Comparison of ENCODE assay signal across 8 cellular contexts in the genomic region with DNA sequence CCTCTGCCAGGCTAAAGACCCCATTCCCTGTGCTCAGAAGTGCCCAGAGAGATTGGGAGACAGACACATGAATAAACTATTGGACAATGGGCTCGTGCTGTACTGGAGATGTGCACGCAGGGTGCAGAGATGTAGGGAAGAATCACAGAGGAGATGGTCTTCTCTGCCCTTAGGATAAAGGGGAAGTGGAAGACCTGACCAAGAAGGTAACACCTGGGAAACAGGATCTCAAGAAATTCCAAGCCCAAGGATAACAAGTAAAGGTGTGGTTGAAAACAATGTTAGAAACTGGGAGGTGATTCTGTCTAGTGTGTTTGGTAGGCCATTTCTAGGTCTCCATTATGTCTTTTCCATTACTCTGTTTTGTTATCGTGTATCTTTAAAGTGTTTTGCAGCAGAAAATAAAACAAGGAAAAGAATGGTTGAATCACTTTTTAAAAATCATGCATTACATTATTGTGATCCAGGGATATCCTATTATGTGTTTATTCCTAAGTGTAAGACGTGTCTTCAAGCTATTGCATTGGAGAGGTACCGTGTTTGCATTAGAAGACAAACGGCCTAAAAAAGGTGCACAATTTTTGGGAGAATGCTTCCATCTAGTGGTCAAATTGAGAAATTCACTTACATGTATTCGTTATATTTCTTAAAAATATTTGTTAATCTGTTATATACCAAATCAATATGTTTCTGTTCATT. TPM values are rescaled to one million over a fixed set of nuclear protein-coding genes. Genes with fewer than 3 reads are reported as not detected.
DNase-seq lines count a peak whose midpoint lies in the region; ATAC-seq, FAIRE-seq and TF ChIP-seq lines count a peak whose summit lies in the region.

No MANE protein-coding gene starts in this region.

- H3K27me3 ChIP-seq in K562 (ENCODE audit: control insufficient read depth in 2 of 2, insufficient read depth in 2 of 2, low read length in 2 of 2) (no peaks in the 10 kb centered on the region), left lung (no peaks in the 10 kb centered on the region)

- DNase-seq in AG09309 (ENCODE audit: low read depth) (no peak), NCI-H2227 treated with DMSO at 0.1 percent for 48 hours (lab: John Stamatoyannopoulos, UW) (peak; percentile 64), K562 (ENCODE audit: extremely low read depth in 1 of 4, low spot score in 3 of 4) (peak; percentile 28 to 68 (median 44)), left lung (no peak), HK-2 (ENCODE audit: unreplicated experiment) (no peak)
- DNase-seq in activated T-cell treated with anti-CD3 and anti-CD28 coated beads, Interleukin-2, amount 50 U/mL, for 72 hours: no peak

- 5% methylated on average over 7 of the region's 7 CpGs for whole genome bisulfite sequencing in K562 (ENCODE audit: insufficient coverage, low coverage, missing lambda C conversion rate)

- in situ Hi-C loops in K562 (cut with MboI): loop anchor here (10.0 kb wide), 1 partner anchor 1311 kb away; no protein-coding TSS in a partner anchor

- TF ChIP-seq CTCF in AG09309 (IDR thresholded peaks at IDR 0.05; ENCODE audit: control insufficient read depth, insufficient read depth, low read depth, low read length, missing control alignments) (peak; percentile 37), K562 (IDR thresholded peaks at IDR 0.05 in 2 of 3, conservative IDR thresholded peaks at IDR 0.05 in 1 of 3; ENCODE audit: insufficient read depth in 2 of 3, low read depth in 1 of 3, low read length in 3 of 3) (peak; percentile 45 to 86 (median 58); a peak in 5 of 6 replicates), left lung (IDR thresholded peaks at IDR 0.05) (peak; percentile 63 to 71)

- POLR2A ChIA-PET in K562 (lab: Yijun Ruan, JAX): no interaction called here

- no peaks in the 10 kb centered on the region for H4K20me1 ChIP-seq in K562 (replicated peaks; ENCODE audit: control insufficient read depth, insufficient read depth, low read length)

- FAIRE-seq in K562 (lab: Jason Lieb, UNC): peak; percentile 80

- ATAC-seq in GM18502 (IDR thresholded peaks at IDR 0.05; ENCODE audit: poor library complexity, unreplicated experiment) (peak; percentile 76), HG03139 (IDR thresholded peaks at IDR 0.05; ENCODE audit: unreplicated experiment) (peak; percentile 49), K562 (peak; percentile 84), left lung (peak; percentile 60)
- ATAC-seq in activated T-cell treated with anti-CD3 and anti-CD28 coated beads, Interleukin-2, amount 50 U/mL, for 72 hours (replicated peaks in 1 of 2): no peak

- H3K4me3 ChIP-seq in AG09309 (ENCODE audit: control insufficient read depth, low read depth, low read length) (no peak overlapping the region), K562 (no peak overlapping the region), left lung (no peak overlapping the region)

- H3K9me3 ChIP-seq in K562 (replicated peaks; ENCODE audit: control insufficient read depth, insufficient read depth, low read depth, low read length): no peaks in the 10 kb centered on the region
- no peaks in the 10 kb centered on the region for H3K9me3 ChIP-seq in left lung

- no peak overlapping the region for H3K27ac ChIP-seq in K562 (ENCODE audit: extremely low read depth, low read depth, low read length)
- H3K27ac ChIP-seq in left lung: no peak overlapping the region

- peaks cover 9% of the 10 kb centered on the region for H3K27me3 Mint-ChIP-seq in activated T-cell treated with anti-CD3 and anti-CD28 coated beads, Interleukin-2, amount 50 U/mL, for 72 hours (ENCODE audit: low read depth)

- H3K9ac ChIP-seq in K562 (ENCODE audit: insufficient read depth in 1 of 2, low read depth in 2 of 2, low read length in 2 of 2): no peak overlapping the region

- no peaks in the 10 kb centered on the region for H3K36me3 Mint-ChIP-seq in activated T-cell treated with anti-CD3 and anti-CD28 coated beads, Interleukin-2, amount 50 U/mL, for 72 hours (ENCODE audit: insufficient read depth in 2 of 2)

- TF ChIP-seq RAD21 in K562 (CRISPR knock-in tag; conservative IDR thresholded peaks at IDR 0.05 in 1 of 2, IDR thresholded peaks at IDR 0.05 in 1 of 2): peak; percentile 91 to 92

- CTCF ChIA-PET in K562 (lab: Yijun Ruan, JAX; ENCODE audit: low intra/inter-chr PET ratio): interaction anchor here (0.6 to 2.0 kb wide), 6 partner anchors 37 to 1312 kb away, joined by 3 to 15 read pairs (median 6); no protein-coding TSS in a partner anchor

- H3K9me3 Mint-ChIP-seq in activated T-cell treated with anti-CD3 and anti-CD28 coated beads, Interleukin-2, amount 50 U/mL, for 72 hours: no peaks in the 10 kb centered on the region

- TF ChIP-seq POLR2A in K562 (conservative IDR thresholded peaks at IDR 0.05): no peak

- no peak overlapping the region for H3K4me3 Mint-ChIP-seq in activated T-cell treated with anti-CD3 and anti-CD28 coated beads, Interleukin-2, amount 50 U/mL, for 72 hours

- no peak overlapping the region for H3K4me2 ChIP-seq in K562 (ENCODE audit: insufficient read depth, low read length)

- H2AFZ ChIP-seq in K562 (ENCODE audit: low read depth, low read length): no peak overlapping the region

- H3K4me1 ChIP-seq in K562 (replicated peaks in 1 of 2; ENCODE audit: control insufficient read depth in 2 of 2, insufficient read depth in 2 of 2, low read length in 2 of 2) (no peaks in the 10 kb centered on the region), left lung (no peaks in the 10 kb centered on the region)

- TF ChIP-seq EP300 in K562 (IDR thresholded peaks at IDR 0.05; ENCODE audit: low read length): no peak

- no TSS peak for BruUV-seq in K562 (replicated peaks; lab: Mats Ljungman, UMichigan)

- intact Hi-C loops in K562 (cut with micrococcal nuclease) (loop anchor here (1.0 to 10.0 kb wide), 7 partner anchors 80 to 1312 kb away; no protein-coding TSS in a partner anchor), left lung (cut with DNase I) (no loop called here)

- no peaks in the 10 kb centered on the region for H3K79me2 ChIP-seq in K562 (ENCODE audit: control insufficient read depth, insufficient read depth, low read length)

- H3K36me3 ChIP-seq in K562 (ENCODE audit: control insufficient read depth, insufficient read depth, low read length): no peaks in the 10 kb centered on the region
- H3K36me3 ChIP-seq in left lung: no peaks in the 10 kb centered on the region

- H3K4me1 Mint-ChIP-seq in activated T-cell treated with anti-CD3 and anti-CD28 coated beads, Interleukin-2, amount 50 U/mL, for 72 hours (ENCODE audit: low read depth): no peaks in the 10 kb centered on the region

- no peak overlapping the region for H3K27ac Mint-ChIP-seq in activated T-cell treated with anti-CD3 and anti-CD28 coated beads, Interleukin-2, amount 50 U/mL, for 72 hours

- H3K9me1 ChIP-seq in K562 (ENCODE audit: control insufficient read depth, insufficient read depth, low read length): no peaks in the 10 kb centered on the region

TF ChIP-seq in K562, 482 proteins besides CTCF, POLR2A, EP300 and RAD21:
- TF ChIP-seq POLR2AphosphoS2 (IDR thresholded peaks at IDR 0.05; ENCODE audit: low read length) (no peak), SAP30 (IDR thresholded peaks at IDR 0.05; ENCODE audit: borderline replicate concordance, insufficient read depth, low read depth, low read length, poor library complexity, severe bottlenecking) (no peak), SMC3 (conservative IDR thresholded peaks at IDR 0.05; ENCODE audit: insufficient read depth, low read depth, low read length) (peak; percentile 52), SPI1 (IDR thresholded peaks at IDR 0.05; ENCODE audit: borderline replicate concordance, low read depth, low read length) (peak; percentile 87)
- TF ChIP-seq, protein P1, sequence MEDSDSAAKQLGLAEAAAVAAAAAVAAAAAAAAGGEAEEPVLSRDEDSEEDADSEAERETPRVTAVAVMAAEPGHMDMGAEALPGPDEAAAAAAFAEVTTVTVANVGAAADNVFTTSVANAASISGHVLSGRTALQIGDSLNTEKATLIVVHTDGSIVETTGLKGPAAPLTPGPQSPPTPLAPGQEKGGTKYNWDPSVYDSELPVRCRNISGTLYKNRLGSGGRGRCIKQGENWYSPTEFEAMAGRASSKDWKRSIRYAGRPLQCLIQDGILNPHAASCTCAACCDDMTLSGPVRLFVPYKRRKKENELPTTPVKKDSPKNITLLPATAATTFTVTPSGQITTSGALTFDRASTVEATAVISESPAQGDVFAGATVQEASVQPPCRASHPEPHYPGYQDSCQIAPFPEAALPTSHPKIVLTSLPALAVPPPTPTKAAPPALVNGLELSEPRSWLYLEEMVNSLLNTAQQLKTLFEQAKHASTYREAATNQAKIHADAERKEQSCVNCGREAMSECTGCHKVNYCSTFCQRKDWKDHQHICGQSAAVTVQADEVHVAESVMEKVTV (CRISPR knock-in tag; IDR thresholded peaks at IDR 0.05): peak; percentile 82
TF ChIP-seq in K562: peak in this region for 3.

RNA-seq across cellular contexts. Expression of gene KCTD3, which starts 40.8 kb away (rescaled TPM):
- 38.4 and 84.2 TPM in 2 replicates for total RNA-seq in K562 (2011; cell fraction: chromatin; rRNA removed; ENCODE audit: low replicate concordance)
- 15.7 and 21.7 TPM in 2 replicates for total RNA-seq in K562 (2011; cell fraction: nucleolus; rRNA removed)
- total RNA-seq in K562 (2011; cell fraction: nucleoplasm; rRNA removed): 36.2 and 40.0 TPM in 2 replicates
- total RNA-seq in K562 (2014; rRNA removed): 29.7 and 33.5 TPM in 2 replicates
- total RNA-seq in K562 (2014; rRNA removed; fragmentation: Illumina TruSeq; extraction: Trizol): 53.1 and 59.2 TPM in 2 replicates
- total RNA-seq in K562 (2015; rRNA removed; fragmentation: Illumina TruSeq; extraction: Trizol): 44.2 and 44.3 TPM in 2 replicates
- 43.3 and 48.3 TPM in 2 replicates for total RNA-seq in K562 (2021)
- 67.6 and 77.1 TPM in 2 replicates for polyA plus RNA-seq in K562 (2011; rRNA removed)
- 31.7 and 37.5 TPM in 2 replicates for polyA plus RNA-seq in K562 (2011; cell fraction: cytosol; rRNA removed)
- polyA plus RNA-seq in K562 (2011; cell fraction: nucleus; rRNA removed): 60.9 and 85.8 TPM in 2 replicates
- 19.2 and 28.5 TPM in 2 replicates for polyA plus RNA-seq in K562 (2012)
- polyA plus RNA-seq in K562 (2014; fragmentation: Illumina TruSeq; extraction: Trizol): 45.7 and 49.4 TPM in 2 replicates
- polyA plus RNA-seq in K562 (2014; fragmentation: Nextera tagmentation; extraction: Ambion mirVana): 10 to 100 TPM; 12.8 to 18.2 TPM
- polyA plus RNA-seq in K562 (2014; rRNA removed): 34.1 and 35.3 TPM in 2 replicates
- 147 and 156 TPM in 2 replicates for polyA minus RNA-seq in K562 (2011; rRNA and poly(A)+ RNA removed)
- polyA minus RNA-seq in K562 (2011; cell fraction: cytosol; rRNA and poly(A)+ RNA removed): 42.2 and 49.9 TPM in 2 replicates
- polyA minus RNA-seq in K562 (2011; cell fraction: nucleus; rRNA and poly(A)+ RNA removed): 33.0 and 65.3 TPM in 2 replicates
- 10 to 100 TPM; 19.8 to 28.1 TPM for total RNA-seq in left lung
- total RNA-seq in activated T-cell treated with anti-CD3 and anti-CD28 coated beads, Interleukin-2, amount 50 U/mL, for 72 hours: 1 to 10 TPM; 4.5 to 4.7 TPM

Comparison
In these comparisons a context has a peak if more than half of its experiments do, and no peak if none do; other contexts are left out.
1. DNase-seq: peak in NCI-H2227 treated with DMSO at 0.1 percent for 48 hours (single experiment) and K562 (4 of 4); none in AG09309 (single experiment), left lung (0 of 2), activated T-cell treated with anti-CD3 and anti-CD28 coated beads, Interleukin-2, amount 50 U/mL, for 72 hours (0 of 2) and HK-2 (single experiment).
2. ATAC-seq: peak in GM18502 (single experiment), HG03139 (single experiment), K562 (single experiment) and left lung (single experiment); none in activated T-cell treated with anti-CD3 and anti-CD28 coated beads, Interleukin-2, amount 50 U/mL, for 72 hours (0 of 2).
3. Peak in every context shown above with its lines, with median percentiles within 50 percentile points of each other: CTCF ChIP-seq.